In the genomic region with DNA sequence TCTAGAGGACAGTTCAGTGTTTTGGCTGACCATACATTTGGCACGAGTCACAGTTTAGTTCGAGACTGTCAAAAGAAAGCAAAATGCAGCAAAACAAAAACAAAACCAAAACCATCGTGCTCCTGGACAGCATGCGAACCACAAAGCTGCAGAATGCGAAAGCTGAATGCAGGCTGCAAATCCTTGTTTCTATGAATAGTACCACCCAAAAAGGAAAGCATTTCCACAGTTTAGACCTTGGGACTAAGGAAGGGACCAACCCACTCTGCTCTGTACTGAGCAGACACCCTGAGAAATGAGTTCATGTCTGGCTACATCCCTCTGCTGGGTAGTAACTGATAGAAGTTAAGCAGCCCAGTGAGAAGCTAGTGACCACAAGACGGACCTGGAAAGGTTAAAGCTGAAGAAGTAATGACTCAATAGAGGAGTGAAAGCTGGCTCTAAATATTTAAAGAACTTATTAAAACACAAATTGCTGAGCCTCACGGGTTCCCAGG, we compare ENCODE assay signal across 9 cellular contexts. TPM values are rescaled to one million over a fixed set of nuclear protein-coding genes. Genes with fewer than 3 reads are reported as not detected.
A peak's percentile ranks its signal among the peaks of the same experiment; 100 is the strongest.
DNase-seq lines count a peak whose midpoint lies in the region; ATAC-seq and TF ChIP-seq lines count a peak whose summit lies in the region.
"Had no signal": no experiment of that assay in that cellular context is flagged by ENCODE, and none has a peak within 500 bp of the region (broad histone marks: within the 10 kb centered on the region; RNA-seq: fewer than 3 reads in every experiment).

No MANE protein-coding gene starts in this region.

- no peaks in the 10 kb centered on the region for H3K9me3 ChIP-seq in thoracic aorta

- H3K4me3 Mint-ChIP-seq in activated CD8-positive, alpha-beta memory T cell treated with anti-CD3 and anti-CD28 coated beads, Interleukin-2, amount 10 ng/mL, durations not matched to agents 7 days and 5 days: peak overlapping the region; percentile 59

- H3K27me3 ChIP-seq in thoracic aorta (replicated peaks; ENCODE audit: insufficient read depth): no peaks in the 10 kb centered on the region

- no peaks in the 10 kb centered on the region for H3K36me3 ChIP-seq in thoracic aorta

- DNase-seq in activated CD8-positive, alpha-beta memory T cell treated with anti-CD3 and anti-CD28 coated beads, Interleukin-2, amount 10 ng/mL, durations not matched to agents 7 days and 5 days: peak; percentile 55
- DNase-seq in activated CD8-positive, alpha-beta memory T cell treated with anti-CD3 and anti-CD28 coated beads for 24 hours: no peak
- DNase-seq in dedifferentiated amniotic fluid mesenchymal stem cell (ENCODE audit: extremely low spot score): peak; percentile 36
- DNase-seq in thoracic aorta (ENCODE audit: low spot score): no peak
- DNase-seq in SW480 (ENCODE audit: low spot score): no peak
- DNase-seq in NCI-H2171 (lab: John Stamatoyannopoulos, UW): no peak
- DNase-seq in SHP77 (lab: John Stamatoyannopoulos, UW): no peak
- DNase-seq: NCI-H524 had no signal

- H3K9me3 Mint-ChIP-seq in activated CD8-positive, alpha-beta memory T cell treated with anti-CD3 and anti-CD28 coated beads, Interleukin-2, amount 10 ng/mL, durations not matched to agents 7 days and 5 days (ENCODE audit: low read depth): no peaks in the 10 kb centered on the region

- H3K4me3 ChIP-seq in thoracic aorta: peak overlapping the region; percentile 52

- H3K36me3 Mint-ChIP-seq in activated CD8-positive, alpha-beta memory T cell treated with anti-CD3 and anti-CD28 coated beads, Interleukin-2, amount 10 ng/mL, durations not matched to agents 7 days and 5 days: peaks cover 10% of the 10 kb centered on the region

- H3K27me3 Mint-ChIP-seq in activated CD8-positive, alpha-beta memory T cell treated with anti-CD3 and anti-CD28 coated beads, Interleukin-2, amount 10 ng/mL, durations not matched to agents 7 days and 5 days: peaks cover 20% of the 10 kb centered on the region

- peak overlapping the region; percentile 35 for H3K27ac Mint-ChIP-seq in activated CD8-positive, alpha-beta memory T cell treated with anti-CD3 and anti-CD28 coated beads, Interleukin-2, amount 10 ng/mL, durations not matched to agents 7 days and 5 days

- peak overlapping the region in 1 of 2 donors; percentile 69 for H3K27ac ChIP-seq in thoracic aorta

- H3K4me1 ChIP-seq in thoracic aorta (ENCODE audit: control insufficient read depth in 1 of 2, low read depth in 2 of 2): peaks cover 10 to 37% of the 10 kb centered on the region in 2 donors

- TF ChIP-seq CTCF in thoracic aorta (IDR thresholded peaks at IDR 0.05): no peak

- CTCF ChIA-PET in activated CD8-positive, alpha-beta memory T cell treated with anti-CD3 and anti-CD28 coated beads, Interleukin-2, amount 10 ng/mL, durations not matched to agents 7 days and 5 days (lab: Charles Lee): interaction anchor here (1.0 to 3.0 kb wide), 6 partner anchors 11 to 331 kb away, joined by 3 to 22 read pairs (median 6); a partner anchor contains a TSS

- peak; percentile 22 for ATAC-seq in activated CD8-positive, alpha-beta memory T cell treated with anti-CD3 and anti-CD28 coated beads, Interleukin-2, amount 10 ng/mL, durations not matched to agents 7 days and 5 days
- ATAC-seq in HG03280 (IDR thresholded peaks at IDR 0.05; ENCODE audit: unreplicated experiment): peak; percentile 58
- no peak for ATAC-seq in thoracic aorta (ENCODE audit: insufficient number of reproducible peaks, low FRiP score, low read depth)

- H3K4me1 Mint-ChIP-seq in activated CD8-positive, alpha-beta memory T cell treated with anti-CD3 and anti-CD28 coated beads, Interleukin-2, amount 10 ng/mL, durations not matched to agents 7 days and 5 days: peaks cover 56% of the 10 kb centered on the region

RNA-seq across cellular contexts. Expression of a gene that starts 3.9 kb away (rescaled TPM):
- under 1 TPM; 0.07 to 0.41 TPM for total RNA-seq in activated CD8-positive, alpha-beta memory T cell treated with anti-CD3 and anti-CD28 coated beads, Interleukin-2, amount 10 ng/mL, durations not matched to agents 7 days and 5 days
- 1 to 10 TPM; 3.1 to 3.5 TPM for total RNA-seq in thoracic aorta

Comparison
In these comparisons a context has a peak if more than half of its experiments do, and no peak if none do; other contexts are left out.
1. DNase-seq: peak in activated CD8-positive, alpha-beta memory T cell treated with anti-CD3 and anti-CD28 coated beads, Interleukin-2, amount 10 ng/mL, durations not matched to agents 7 days and 5 days (single experiment) and dedifferentiated amniotic fluid mesenchymal stem cell (single experiment); none in activated CD8-positive, alpha-beta memory T cell treated with anti-CD3 and anti-CD28 coated beads for 24 hours (single experiment), thoracic aorta (single experiment), SW480 (single experiment), NCI-H2171 (single experiment) and SHP77 (0 of 2).